Comparison of ENCODE assay signal across 1 cellular context in genomic region chr17:69269174-69269998, GRCh38.
TF ChIP-seq lines count a peak whose summit lies in the region.

No MANE protein-coding gene starts in this region.

TF ChIP-seq in endothelial cell of umbilical vein, 7 proteins besides CTCF, POLR2A, EP300 and RAD21 (continued from another document):
- TF ChIP-seq MAX (IDR thresholded peaks at IDR 0.05; ENCODE audit: insufficient read depth, insufficient read length): no peak
